ENCODE assay signal across 14 cellular contexts in the genomic region with DNA sequence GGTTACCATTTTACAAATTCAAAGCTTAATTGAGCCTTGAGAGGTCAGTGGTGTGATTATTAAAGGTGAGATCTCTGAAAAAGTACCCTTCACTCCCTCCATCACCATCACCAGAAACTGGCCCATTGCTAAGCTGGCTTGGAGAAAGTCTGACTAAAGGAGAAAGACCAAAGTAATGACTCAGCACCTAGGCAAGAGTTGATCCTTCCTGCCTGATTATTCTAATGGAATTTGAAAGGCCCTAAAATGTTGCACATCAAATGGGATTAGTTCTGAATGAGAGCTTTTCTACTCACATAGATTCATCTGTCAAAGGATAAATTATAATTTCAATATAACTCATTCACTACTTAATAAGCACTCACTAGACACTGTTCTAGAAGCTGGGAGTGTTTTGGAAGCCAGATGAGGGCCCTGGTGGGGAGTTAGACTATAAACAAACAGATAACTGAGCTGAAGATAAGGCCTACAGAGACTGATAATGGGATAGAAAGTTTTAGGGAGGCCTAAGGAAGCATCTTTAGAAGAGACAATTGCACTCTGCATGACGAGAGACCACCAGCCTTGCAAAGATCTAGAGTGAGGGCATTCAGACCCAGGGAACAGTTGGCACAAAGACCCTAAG.
DNase-seq lines count a peak whose midpoint lies in the region; ATAC-seq, FAIRE-seq and TF ChIP-seq lines count a peak whose summit lies in the region.
"Had no signal": no experiment of that assay in that cellular context is flagged by ENCODE, and none has a peak within 500 bp of the region (broad histone marks: within the 10 kb centered on the region; RNA-seq: fewer than 3 reads in every experiment).

No MANE protein-coding gene starts in this region.

- no peak for TF ChIP-seq EP300 in K562 (IDR thresholded peaks at IDR 0.05; ENCODE audit: low read length)

- CTCF ChIA-PET in K562 (lab: Yijun Ruan, JAX; ENCODE audit: low intra/inter-chr PET ratio): no interaction called here

- no peak overlapping the region for H3K4me2 ChIP-seq in K562 (ENCODE audit: insufficient read depth, low read length)

- POLR2A ChIA-PET in K562 (lab: Yijun Ruan, JAX): no interaction called here

- no peak overlapping the region for H3K9ac ChIP-seq in K562 (ENCODE audit: insufficient read depth in 1 of 2, low read depth in 2 of 2, low read length in 2 of 2)

- in situ Hi-C loops in K562 (cut with MboI): no loop called here
- in situ Hi-C loops in GM13977 (cut with MboI; ENCODE audit: low pct_unique_long_range_greater_than_20kb, low sequenced_read_pairs, unreplicated experiment): loop anchor here (25.0 kb wide), 2 partner anchors 508 to 583 kb away; no protein-coding TSS in a partner anchor

- H3K4me3 ChIP-seq in K562: no peak overlapping the region

- H3K4me1 ChIP-seq in K562 (replicated peaks in 1 of 2; ENCODE audit: control insufficient read depth in 2 of 2, insufficient read depth in 2 of 2, low read length in 2 of 2): no peaks in the 10 kb centered on the region

- H3K36me3 ChIP-seq in K562 (ENCODE audit: control insufficient read depth, insufficient read depth, low read length): no peaks in the 10 kb centered on the region

- DNase-seq in A172 (ENCODE audit: low spot score): peak; percentile 16
- DNase-seq in H54 (ENCODE audit: insufficient read length, low spot score): peak; percentile 8
- no peak for DNase-seq in K562 (ENCODE audit: extremely low read depth in 1 of 4, low spot score in 3 of 4)
- no peak for DNase-seq in memory B cell (ENCODE audit: low spot score in 2 of 2)
- DNase-seq in NCI-H345 treated with DMSO at 0.1 percent for 48 hours (lab: John Stamatoyannopoulos, UW; ENCODE audit: unreplicated experiment): no peak
- DNase-seq in GM13977 (ENCODE audit: low spot score): no peak
- DNase-seq: activated CD8-positive, alpha-beta T cell treated with anti-CD3 and anti-CD28 coated beads, Interleukin-2, amount 10 ng/mL, durations not matched to agents 7 days and 5 days; anterior cingulate cortex; SW 1271 had no signal

- H3K27ac ChIP-seq in K562 (ENCODE audit: extremely low read depth, low read depth, low read length): no peak overlapping the region
- H3K27ac ChIP-seq: C4-2B had no signal

- no TSS peak for BruUV-seq in K562 (replicated peaks; lab: Mats Ljungman, UMichigan)

- 0% methylated on average over 1 of the region's 1 CpG for WGBS in K562 (ENCODE audit: insufficient coverage, low coverage, missing lambda C conversion rate)

- H3K27me3 Mint-ChIP-seq in memory B cell: no peaks in the 10 kb centered on the region

- peak overlapping the region; percentile 68 for H3K27ac Mint-ChIP-seq in memory B cell
- H3K27ac Mint-ChIP-seq: activated CD8-positive, alpha-beta T cell treated with anti-CD3 and anti-CD28 coated beads, Interleukin-2, amount 10 ng/mL, durations not matched to agents 7 days and 5 days; mesothelial cell of epicardium had no signal

- H2AFZ ChIP-seq in K562 (ENCODE audit: low read depth, low read length): no peak overlapping the region

- no peaks in the 10 kb centered on the region for H4K20me1 ChIP-seq in K562 (replicated peaks; ENCODE audit: control insufficient read depth, insufficient read depth, low read length)

- peaks cover 17% of the 10 kb centered on the region for H3K36me3 Mint-ChIP-seq in memory B cell

- no peaks in the 10 kb centered on the region for H3K4me1 Mint-ChIP-seq in memory B cell

- no peaks in the 10 kb centered on the region for H3K27me3 ChIP-seq in K562 (ENCODE audit: control insufficient read depth in 2 of 2, insufficient read depth in 2 of 2, low read length in 2 of 2)

- TF ChIP-seq CTCF in K562 (IDR thresholded peaks at IDR 0.05 in 2 of 3, conservative IDR thresholded peaks at IDR 0.05 in 1 of 3; ENCODE audit: insufficient read depth in 2 of 3, low read depth in 1 of 3, low read length in 3 of 3) (no peak), GM13977 (IDR thresholded peaks at IDR 0.05; ENCODE audit: extremely low read depth, insufficient read depth, missing control alignments) (no peak)

- intact Hi-C loops in K562 (cut with micrococcal nuclease): loop anchor here (10.0 kb wide), 1 partner anchor 674 kb away; no protein-coding TSS in a partner anchor

- FAIRE-seq in H54 (lab: Jason Lieb, UNC): no peak
- no peak for FAIRE-seq in K562 (lab: Jason Lieb, UNC)
- FAIRE-seq: frontal cortex had no signal

- no peak for TF ChIP-seq RAD21 in K562 (CRISPR knock-in tag; conservative IDR thresholded peaks at IDR 0.05 in 1 of 2, IDR thresholded peaks at IDR 0.05 in 1 of 2)

- no peaks in the 10 kb centered on the region for H3K9me1 ChIP-seq in K562 (ENCODE audit: control insufficient read depth, insufficient read depth, low read length)

- no peaks in the 10 kb centered on the region for H3K9me3 Mint-ChIP-seq in memory B cell
- H3K9me3 Mint-ChIP-seq: mesothelial cell of epicardium had no signal

- no peaks in the 10 kb centered on the region for H3K9me3 ChIP-seq in K562 (replicated peaks; ENCODE audit: control insufficient read depth, insufficient read depth, low read depth, low read length)

- no peak overlapping the region for H3K4me3 Mint-ChIP-seq in memory B cell
- H3K4me3 Mint-ChIP-seq: activated CD8-positive, alpha-beta T cell treated with anti-CD3 and anti-CD28 coated beads, Interleukin-2, amount 10 ng/mL, durations not matched to agents 7 days and 5 days; mesothelial cell of epicardium had no signal

- no peak for ATAC-seq in K562
- ATAC-seq in memory B cell (ENCODE audit: low read depth): no peak
- ATAC-seq in HG03135 (IDR thresholded peaks at IDR 0.05; ENCODE audit: unreplicated experiment): no peak
- no peak for ATAC-seq in GM21717 (IDR thresholded peaks at IDR 0.05; ENCODE audit: unreplicated experiment)
- ATAC-seq: activated CD8-positive, alpha-beta T cell treated with anti-CD3 and anti-CD28 coated beads, Interleukin-2, amount 10 ng/mL, durations not matched to agents 7 days and 5 days had no signal

- H3K79me2 ChIP-seq in K562 (ENCODE audit: control insufficient read depth, insufficient read depth, low read length): no peaks in the 10 kb centered on the region

- TF ChIP-seq POLR2A in H54 (IDR thresholded peaks at IDR 0.05; ENCODE audit: low read depth, low read length): no peak
- no peak for TF ChIP-seq POLR2A in K562 (conservative IDR thresholded peaks at IDR 0.05)

TF ChIP-seq in K562, 482 proteins besides CTCF, POLR2A, EP300 and RAD21 (continues in another document):
- TF ChIP-seq IFI16 (CRISPR knock-in tag; IDR thresholded peaks at IDR 0.05) (no peak), THAP12 (CRISPR knock-in tag; IDR thresholded peaks at IDR 0.05) (no peak), ZC3H4 (CRISPR knock-in tag; IDR thresholded peaks at IDR 0.05; ENCODE audit: borderline replicate concordance) (no peak), TCF3 (CRISPR knock-in tag; IDR thresholded peaks at IDR 0.05) (no peak), ZBTB5 (IDR thresholded peaks at IDR 0.05) (no peak), JUN (IDR thresholded peaks at IDR 0.05; ENCODE audit: borderline replicate concordance, low read depth, low read length) (no peak), JUN (CRISPR knock-in tag; IDR thresholded peaks at IDR 0.05; ENCODE audit: borderline replicate concordance) (no peak), GABPA (tag; conservative IDR thresholded peaks at IDR 0.05; ENCODE audit: low read depth) (no peak)

Comparison
In these comparisons a context has a peak if more than half of its experiments do, and no peak if none do; other contexts are left out.
1. DNase-seq: peak in A172 (single experiment) and H54 (single experiment); none in K562 (0 of 4), memory B cell (0 of 2), NCI-H345 treated with DMSO at 0.1 percent for 48 hours (single experiment) and GM13977 (single experiment).